Comparison of ENCODE assay signal across 17 cellular contexts in the genomic region with DNA sequence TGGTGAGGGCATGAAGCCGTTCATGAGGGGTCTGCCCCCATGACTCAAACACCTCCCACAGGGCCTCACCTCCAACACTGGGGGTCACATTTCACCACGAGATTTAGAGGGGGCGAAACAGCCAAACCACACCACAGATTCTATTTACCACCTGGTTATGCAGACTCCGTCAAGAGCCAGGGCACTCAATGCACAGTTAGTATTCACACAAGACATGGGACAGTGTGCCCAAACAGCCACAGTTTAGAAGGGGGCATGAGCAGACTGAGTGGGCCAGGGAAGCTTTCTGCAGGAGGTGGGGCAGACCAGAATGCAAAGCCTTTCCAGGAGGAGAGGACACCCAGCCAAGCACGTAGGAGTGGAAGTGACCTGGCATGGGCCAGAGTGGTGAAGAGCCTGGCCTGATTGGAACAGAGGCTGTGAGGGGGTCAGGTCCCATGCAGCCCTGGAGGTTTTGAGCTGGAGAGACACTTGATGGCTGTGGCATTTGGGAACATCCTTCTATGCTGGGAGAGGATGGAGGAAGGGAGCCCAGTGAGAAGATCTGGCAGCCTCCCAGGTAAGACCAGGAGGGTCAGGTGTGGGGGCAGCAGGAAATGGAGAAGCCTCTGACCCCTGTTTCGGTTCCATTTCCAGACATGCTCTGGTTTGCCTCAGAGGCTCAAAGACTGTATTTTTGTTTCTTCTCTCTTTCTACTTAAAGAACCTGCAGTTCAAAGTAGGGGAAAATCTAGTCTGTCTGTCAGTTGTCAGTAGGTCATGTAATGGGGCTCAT.
"Had no signal": no experiment of that assay in that cellular context is flagged by ENCODE, and none has a peak within 500 bp of the region (broad histone marks: within the 10 kb centered on the region; RNA-seq: fewer than 3 reads in every experiment).

No MANE protein-coding gene starts in this region.

- H3K27ac ChIP-seq: body of pancreas, colonic mucosa, left lung had no signal

- ATAC-seq: activated CD8-positive, alpha-beta memory T cell treated with anti-CD3 and anti-CD28 coated beads, Interleukin-2, amount 10 ng/mL, durations not matched to agents 7 days and 5 days; body of pancreas; left lung; stimulated activated naive CD8-positive, alpha-beta T cell treated with anti-CD3 and anti-CD28 coated beads, Interleukin-15, Interleukin-2, amounts not matched to agents 100 U/mL and 50 U/mL, for 24 hours had no signal

- FAIRE-seq: endometrium, frontal cortex, keratinocyte had no signal

- H3K36me3 ChIP-seq: colonic mucosa, left lung, tibial nerve, uterus had no signal

- H3K27me3 ChIP-seq: body of pancreas, colonic mucosa, tibial nerve, uterus had no signal

- H3K4me3 ChIP-seq: body of pancreas, colonic mucosa, left lung, tibial nerve, uterus had no signal

- DNase-seq: activated B cell treated with CpG ODN at 0.5 μM for 24 hours; activated CD4-positive, alpha-beta memory T cell treated with anti-CD3 and anti-CD28 coated beads, Interleukin-2, amount 10 ng/mL, durations not matched to agents 7 days and 5 days; activated CD4-positive, alpha-beta T cell treated with anti-CD3 and anti-CD28 coated beads for 4 hours; activated CD8-positive, alpha-beta memory T cell treated with anti-CD3 and anti-CD28 coated beads, Interleukin-2, amount 10 ng/mL, durations not matched to agents 7 days and 5 days; activated naive CD8-positive, alpha-beta T cell treated with anti-CD3 and anti-CD28 coated beads for 36 hours; body of pancreas; central memory CD4-positive, alpha-beta T cell; colonic mucosa; erythroblast; left lung; stimulated activated CD4-positive, alpha-beta T cell treated with anti-CD3 and anti-CD28 coated beads, Interleukin-2, amount 100 ng/mL, for 24 hours; stimulated activated naive CD8-positive, alpha-beta T cell treated with anti-CD3 and anti-CD28 coated beads, Interleukin-15, Interleukin-2, amounts not matched to agents 100 U/mL and 50 U/mL, for 24 hours; uterus had no signal

- H3K9me3 ChIP-seq: body of pancreas, colonic mucosa, left lung, tibial nerve, uterus had no signal

- H3K4me1 ChIP-seq: body of pancreas, colonic mucosa, left lung had no signal
